ENCODE assay signal across 9 cellular contexts in genomic region chr12:122887817-122888212, GRCh38. TPM values are rescaled to one million over a fixed set of nuclear protein-coding genes. Genes with fewer than 3 reads are reported as not detected.
DNase-seq lines count a peak whose midpoint lies in the region; ATAC-seq, FAIRE-seq and TF ChIP-seq lines count a peak whose summit lies in the region.
"Had no signal": no experiment of that assay in that cellular context is flagged by ENCODE, and none has a peak within 500 bp of the region (broad histone marks: within the 10 kb centered on the region; RNA-seq: fewer than 3 reads in every experiment).

No MANE protein-coding gene starts in this region.

- peak overlapping the region; percentile 18 for H3K4me3 ChIP-seq in colonic mucosa
- no peak overlapping the region for H3K4me3 ChIP-seq in small intestine (ENCODE audit: low read depth in 1 of 2, low read length in 2 of 2)
- H3K4me3 ChIP-seq in aorta (ENCODE audit: low read length in 2 of 2): no peak overlapping the region
- H3K4me3 ChIP-seq: SK-N-MC had no signal

- H3K36me3 ChIP-seq in colonic mucosa (no peaks in the 10 kb centered on the region), small intestine (ENCODE audit: control insufficient read depth in 2 of 2, insufficient read depth in 2 of 2, low read length in 2 of 2) (no peaks in the 10 kb centered on the region), aorta (ENCODE audit: control insufficient read depth in 1 of 2, insufficient read depth in 2 of 2, low read length in 1 of 2) (no peaks in the 10 kb centered on the region)

- H3K27me3 ChIP-seq in colonic mucosa (no peaks in the 10 kb centered on the region), small intestine (ENCODE audit: control insufficient read depth in 2 of 2, insufficient read depth in 2 of 2, low read length in 2 of 2) (no peaks in the 10 kb centered on the region), aorta (ENCODE audit: control insufficient read depth in 1 of 2, insufficient read depth in 2 of 2, low read length in 1 of 2) (no peaks in the 10 kb centered on the region)

- H3K9ac ChIP-seq in colonic mucosa (ENCODE audit: low read depth in 2 of 2, low read length in 2 of 2): peak overlapping the region in 1 of 2 donors; percentile 90

- peak overlapping the region; percentile 88 for H3K27ac ChIP-seq in colonic mucosa
- H3K27ac ChIP-seq in small intestine (ENCODE audit: low read depth in 1 of 2, low read length in 1 of 2): peak overlapping the region; percentile 87 to 92
- H3K27ac ChIP-seq in aorta (ENCODE audit: low read depth in 1 of 2, low read length in 2 of 2): no peak overlapping the region
- H3K27ac ChIP-seq: SK-N-MC had no signal

- intact Hi-C loops in colonic mucosa (cut with DNase I) (no loop called here), aorta (cut with DNase I) (no loop called here)

- ATAC-seq in GM19397 (IDR thresholded peaks at IDR 0.05; ENCODE audit: unreplicated experiment) (peak; percentile 21), HG03439 (IDR thresholded peaks at IDR 0.05; ENCODE audit: unreplicated experiment) (peak; percentile 17), aorta (ENCODE audit: low FRiP score) (no peak)

- no peak for FAIRE-seq in small intestine (lab: Jason Lieb, UNC)

- TF ChIP-seq CTCF in colonic mucosa (IDR thresholded peaks at IDR 0.05): no peak

- 32 to 54% (median 33%) methylated on average over 5 of the region's 5 CpGs for WGBS in small intestine, 3 donors
- 91% methylated on average over 5 of the region's 5 CpGs for WGBS in aorta, 2 donors

- H3K9me3 ChIP-seq in colonic mucosa (no peaks in the 10 kb centered on the region), small intestine (ENCODE audit: control insufficient read depth, low read depth) (no peaks in the 10 kb centered on the region), aorta (ENCODE audit: control insufficient read depth, low read length) (no peaks in the 10 kb centered on the region)

- H3K4me1 ChIP-seq in colonic mucosa (peaks cover 25% of the 10 kb centered on the region), small intestine (ENCODE audit: control insufficient read depth in 2 of 2, insufficient read depth in 1 of 2, low read depth in 1 of 2, low read length in 1 of 2) (peaks cover 19 to 65% of the 10 kb centered on the region in 2 donors), aorta (ENCODE audit: control insufficient read depth in 1 of 2, insufficient read depth in 2 of 2, low read length in 2 of 2) (peaks cover 0 to 29% of the 10 kb centered on the region in 2 donors)

- DNase-seq in colonic mucosa (no peak), small intestine (peak; percentile 61), DMS114 treated with DMSO at 0.1 percent for 48 hours (lab: John Stamatoyannopoulos, UW; ENCODE audit: unreplicated experiment) (no peak), NCI-H187 treated with DMSO at 0.1 percent for 48 hours (lab: John Stamatoyannopoulos, UW) (no peak), aorta (no peak)
- DNase-seq in activated CD8-positive, alpha-beta memory T cell treated with anti-CD3 and anti-CD28 coated beads, Interleukin-2, amount 50 U/mL, for 4 hours: no peak

RNA-seq across cellular contexts. Expression of gene VPS37B, which starts 8.1 kb away (rescaled TPM):
- 10 to 100 TPM; 64.8 to 73.5 TPM for total RNA-seq in colonic mucosa
- 10 to 100 TPM; 22.8 to 31.4 (median 24.0) TPM for polyA plus RNA-seq in small intestine
- total RNA-seq in aorta: 10 to 100 TPM; 27.1 to 36.4 TPM
- 10 to 100 TPM in 1 of 2 donors, 1 to 10 TPM in 1; 7.4 to 17.6 TPM for polyA plus RNA-seq in aorta

RNA-seq across cellular contexts. Expression of gene HIP1R, which starts 52.6 kb away (rescaled TPM):
- 10 to 100 TPM; 42.6 to 74.2 TPM for total RNA-seq in colonic mucosa
- polyA plus RNA-seq in small intestine: 100 to 1,000 TPM in 2 of 3 donors, 10 to 100 TPM in 1; 71.2 to 284 (median 126) TPM
- total RNA-seq in aorta: 10 to 100 TPM; 25.4 to 26.6 TPM
- polyA plus RNA-seq in aorta: 100 to 1,000 TPM in 1 of 2 donors, 10 to 100 TPM in 1; 33.7 to 101 TPM

Comparison
In these comparisons a context has a peak if more than half of its experiments do, and no peak if none do; other contexts are left out.
1. H3K27ac ChIP-seq: peak in colonic mucosa (single experiment) and small intestine (2 of 2); none in aorta (0 of 2).